15 cellular contexts compared by ENCODE assay signal in genomic region chr4:93731448-93731847, GRCh38.
DNase-seq lines count a peak whose midpoint lies in the region; ATAC-seq, FAIRE-seq and TF ChIP-seq lines count a peak whose summit lies in the region.
"Had no signal": no experiment of that assay in that cellular context is flagged by ENCODE, and none has a peak within 500 bp of the region (broad histone marks: within the 10 kb centered on the region; RNA-seq: fewer than 3 reads in every experiment).

No MANE protein-coding gene starts in this region.

- POLR2A ChIA-PET in GM12878 (lab: Charles Lee): no interaction called here

- no peak for DNase-seq in GM12878 (ENCODE audit: low read depth, low spot score)
- no peak for DNase-seq in neural crest cell (ENCODE audit: low read depth, low spot score)
- no peak for DNase-seq in mesenteric fat pad (ENCODE audit: low spot score)
- no peak for DNase-seq in activated naive CD4-positive, alpha-beta T cell treated with anti-CD3 and anti-CD28 coated beads for 36 hours
- DNase-seq in NAMALWA (ENCODE audit: low spot score): no peak
- no peak for DNase-seq in effector memory CD8-positive, alpha-beta T cell
- DNase-seq: activated CD4-positive, alpha-beta T cell treated with anti-CD3 and anti-CD28 coated beads for 1 hour; activated naive CD4-positive, alpha-beta T cell; NCI-H2029 treated with DMSO at 0.1 percent for 48 hours had no signal

- peaks cover 26% of the 10 kb centered on the region for H3K4me1 Mint-ChIP-seq in neural crest cell
- H3K4me1 Mint-ChIP-seq in activated naive CD4-positive, alpha-beta T cell treated with anti-CD3 and anti-CD28 coated beads for 36 hours (ENCODE audit: low read depth): no peaks in the 10 kb centered on the region
- H3K4me1 Mint-ChIP-seq in effector memory CD8-positive, alpha-beta T cell (ENCODE audit: low read depth in 2 of 2): no peaks in the 10 kb centered on the region
- H3K4me1 Mint-ChIP-seq: CD4-positive, alpha-beta memory T cell had no signal

- H3K27ac ChIP-seq in GM12878 (ENCODE audit: control insufficient read depth, insufficient read depth): no peak overlapping the region

- 95% methylated on average over 1 of the region's 1 CpG for WGBS in GM12878 (ENCODE audit: insufficient coverage, insufficient replicate concordance, low lambda C conversion rate, missing lambda C conversion rate)

- SMC1A ChIA-PET in GM12878 (lab: Charles Lee; ENCODE audit: uncharacterized antibody, unreplicated experiment): interaction anchor here (0.8 to 1.6 kb wide), 5 partner anchors 8 to 38 kb away, joined by 3 to 4 read pairs (median 3); no protein-coding TSS in a partner anchor

- no peaks in the 10 kb centered on the region for H3K36me3 ChIP-seq in GM12878 (ENCODE audit: control insufficient read depth in 2 of 2, insufficient read depth in 2 of 2, low read length in 1 of 2)

- H2AFZ ChIP-seq in GM12878 (ENCODE audit: control insufficient read depth, low read depth, low read length): no peak overlapping the region

- H3K79me2 ChIP-seq in GM12878 (ENCODE audit: control insufficient read depth, insufficient read depth, low read length): no peaks in the 10 kb centered on the region

- H3K27me3 Mint-ChIP-seq in neural crest cell (ENCODE audit: low read depth): no peaks in the 10 kb centered on the region
- H3K27me3 Mint-ChIP-seq in activated naive CD4-positive, alpha-beta T cell treated with anti-CD3 and anti-CD28 coated beads for 36 hours (ENCODE audit: low read depth): no peaks in the 10 kb centered on the region
- no peaks in the 10 kb centered on the region for H3K27me3 Mint-ChIP-seq in effector memory CD8-positive, alpha-beta T cell
- H3K27me3 Mint-ChIP-seq: CD4-positive, alpha-beta memory T cell had no signal

- H3K4me3 ChIP-seq in GM12878: no peak overlapping the region
- H3K4me3 ChIP-seq: K562 had no signal

- no peaks in the 10 kb centered on the region for H3K36me3 Mint-ChIP-seq in neural crest cell (ENCODE audit: low read depth)
- no peaks in the 10 kb centered on the region for H3K36me3 Mint-ChIP-seq in activated naive CD4-positive, alpha-beta T cell treated with anti-CD3 and anti-CD28 coated beads for 36 hours (ENCODE audit: low read depth)
- no peaks in the 10 kb centered on the region for H3K36me3 Mint-ChIP-seq in effector memory CD8-positive, alpha-beta T cell (ENCODE audit: insufficient read depth)
- H3K36me3 Mint-ChIP-seq: CD4-positive, alpha-beta memory T cell had no signal

- ATAC-seq in GM19025 (IDR thresholded peaks at IDR 0.05; ENCODE audit: low read depth, unreplicated experiment) (peak; percentile 75), HG03342 (IDR thresholded peaks at IDR 0.05; ENCODE audit: unreplicated experiment) (peak; percentile 67), GM12878 (peak; percentile 45; the same call in 2 of the 3 replicates)
- ATAC-seq in effector memory CD8-positive, alpha-beta T cell (replicated peaks): no peak
- ATAC-seq: K562, Right ventricle myocardium inferior had no signal

- no peak overlapping the region for H3K9ac ChIP-seq in GM12878 (ENCODE audit: control insufficient read depth, insufficient read depth, low read length)

- no peak overlapping the region for H3K4me2 ChIP-seq in GM12878 (ENCODE audit: control insufficient read depth, insufficient read depth)

- CTCF ChIA-PET in GM12878 (lab: Yijun Ruan, JAX): interaction anchor here (1.3 kb wide), 1 partner anchor 21 kb away, joined by 3 read pairs; no protein-coding TSS in a partner anchor
- CTCF ChIA-PET in activated naive CD4-positive, alpha-beta T cell treated with anti-CD3 and anti-CD28 coated beads for 36 hours (lab: Charles Lee): no interaction called here

- no peaks in the 10 kb centered on the region for H3K27me3 ChIP-seq in GM12878 (replicated peaks in 1 of 2; ENCODE audit: control insufficient read depth in 2 of 2, insufficient read depth in 2 of 2, low read length in 1 of 2)

- TF ChIP-seq RAD21 in GM12878 (IDR thresholded peaks at IDR 0.05; ENCODE audit: insufficient read depth, low read depth, low read length): no peak

- TF ChIP-seq EP300 in GM12878 (IDR thresholded peaks at IDR 0.05; ENCODE audit: borderline replicate concordance in 1 of 2, control insufficient read depth in 1 of 2, low read depth in 2 of 2, low read length in 2 of 2): no peak

- no peaks in the 10 kb centered on the region for H3K4me1 ChIP-seq in GM12878 (ENCODE audit: control insufficient read depth, insufficient read depth, low read length)

- H4K20me1 ChIP-seq in GM12878 (ENCODE audit: control insufficient read depth, insufficient read depth): no peaks in the 10 kb centered on the region

- H3K27ac Mint-ChIP-seq in neural crest cell (ENCODE audit: unreplicated experiment): peak overlapping the region; percentile 88
- H3K27ac Mint-ChIP-seq in activated naive CD4-positive, alpha-beta T cell treated with anti-CD3 and anti-CD28 coated beads for 36 hours: no peak overlapping the region
- H3K27ac Mint-ChIP-seq in effector memory CD8-positive, alpha-beta T cell: no peak overlapping the region
- H3K27ac Mint-ChIP-seq: CD4-positive, alpha-beta memory T cell had no signal

- H3K9me3 Mint-ChIP-seq in neural crest cell: no peaks in the 10 kb centered on the region
- H3K9me3 Mint-ChIP-seq in activated naive CD4-positive, alpha-beta T cell treated with anti-CD3 and anti-CD28 coated beads for 36 hours: peaks cover 2% of the 10 kb centered on the region
- H3K9me3 Mint-ChIP-seq in effector memory CD8-positive, alpha-beta T cell: peaks cover 6 to 7% of the 10 kb centered on the region in 2 donors

- in situ Hi-C loops in GM12878 (cut with MboI): no loop called here

- RAD21 ChIA-PET in GM12878 (lab: Charles Lee; ENCODE audit: unreplicated experiment): interaction anchor here (0.7 kb wide), 1 partner anchor 33 kb away, joined by 3 read pairs; no protein-coding TSS in a partner anchor

- no peak overlapping the region for H3K4me3 Mint-ChIP-seq in neural crest cell
- no peak overlapping the region for H3K4me3 Mint-ChIP-seq in activated naive CD4-positive, alpha-beta T cell treated with anti-CD3 and anti-CD28 coated beads for 36 hours
- no peak overlapping the region for H3K4me3 Mint-ChIP-seq in effector memory CD8-positive, alpha-beta T cell
- H3K4me3 Mint-ChIP-seq: CD4-positive, alpha-beta memory T cell had no signal

- intact Hi-C loops in GM12878 (cut with micrococcal nuclease; ENCODE audit: unreplicated experiment): no loop called here
- intact Hi-C loops in activated naive CD4-positive, alpha-beta T cell treated with anti-CD3 and anti-CD28 coated beads for 36 hours (cut with micrococcal nuclease): no loop called here

- no peaks in the 10 kb centered on the region for H3K9me3 ChIP-seq in GM12878 (replicated peaks; ENCODE audit: control insufficient read depth, insufficient read depth, low read length)

- no peak for TF ChIP-seq POLR2A in GM12878 (IDR thresholded peaks at IDR 0.05; ENCODE audit: low read depth, low read length)

- FAIRE-seq in GM12878 (lab: Jason Lieb, UNC): no peak
- FAIRE-seq: colon, K562 had no signal

- no peak for TF ChIP-seq CTCF in GM12878 (IDR thresholded peaks at IDR 0.05 in 2 of 3, conservative IDR thresholded peaks at IDR 0.05 in 1 of 3; ENCODE audit: control insufficient read depth in 2 of 3, extremely low read depth in 1 of 3, insufficient read depth in 1 of 3, low read depth in 3 of 3, low read length in 3 of 3)
- no peak for TF ChIP-seq CTCF in neural crest cell (conservative IDR thresholded peaks at IDR 0.05)

- no TSS peak for BruUV-seq in GM12878 (replicated peaks; lab: Mats Ljungman, UMichigan)

TF ChIP-seq in GM12878, 131 proteins besides CTCF, POLR2A, EP300 and RAD21:
- TF ChIP-seq TCF7 (IDR thresholded peaks at IDR 0.05; ENCODE audit: borderline replicate concordance): no peak
- TF ChIP-seq GABPA (IDR thresholded peaks at IDR 0.05; ENCODE audit: low read depth): no peak
